ENCODE assay signal across 21 cellular contexts in the genomic region with DNA sequence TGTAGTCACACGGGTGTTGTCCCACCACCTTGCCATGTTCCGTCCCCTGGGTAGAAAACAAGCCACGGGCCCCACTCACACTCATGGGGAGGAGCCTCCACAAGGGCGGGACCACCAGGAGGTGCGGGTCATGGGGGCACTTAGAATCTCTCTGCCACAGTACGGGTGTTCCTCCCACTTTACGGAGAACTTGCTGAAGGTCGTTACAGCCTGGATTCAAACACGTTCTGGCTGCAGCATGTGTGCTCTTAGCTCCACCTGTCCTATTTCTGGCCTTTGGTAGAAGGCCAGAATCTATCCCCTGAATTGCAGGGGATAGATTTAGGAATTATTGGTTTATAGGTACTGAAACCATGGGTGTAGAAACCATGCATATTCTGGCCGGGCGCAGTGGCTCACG. TPM values are rescaled to one million over a fixed set of nuclear protein-coding genes. Genes with fewer than 3 reads are reported as not detected.
A peak's percentile ranks its signal among the peaks of the same experiment; 100 is the strongest.
DNase-seq lines count a peak whose midpoint lies in the region; ATAC-seq, FAIRE-seq and TF ChIP-seq lines count a peak whose summit lies in the region.
"Had no signal": no experiment of that assay in that cellular context is flagged by ENCODE, and none has a peak within 500 bp of the region (broad histone marks: within the 10 kb centered on the region; RNA-seq: fewer than 3 reads in every experiment).

No MANE protein-coding gene starts in this region.

- intact Hi-C loops in left ventricle myocardium superior (cut with micrococcal nuclease) = no loop called here
- intact Hi-C loops in transverse colon (cut with DNase I; ENCODE audit: low total_unique reads) = no loop called here

- H3K36me3 Mint-ChIP-seq in activated naive CD8-positive, alpha-beta T cell treated with anti-CD3 and anti-CD28 coated beads, Interleukin-2, amount 50 U/mL, for 24 hours (ENCODE audit: low read depth) = peaks cover 45% of the 10 kb centered on the region

- no peak overlapping the region for H3K4me3 Mint-ChIP-seq in activated naive CD8-positive, alpha-beta T cell treated with anti-CD3 and anti-CD28 coated beads, Interleukin-2, amount 50 U/mL, for 24 hours
- H3K4me3 Mint-ChIP-seq: CD14-positive monocyte; CD8-positive, alpha-beta T cell; H9 had no signal

- no peak overlapping the region for H3K27ac Mint-ChIP-seq in activated naive CD8-positive, alpha-beta T cell treated with anti-CD3 and anti-CD28 coated beads, Interleukin-2, amount 50 U/mL, for 24 hours

- peaks cover 11% of the 10 kb centered on the region for H3K4me1 Mint-ChIP-seq in activated naive CD8-positive, alpha-beta T cell treated with anti-CD3 and anti-CD28 coated beads, Interleukin-2, amount 50 U/mL, for 24 hours
- H3K4me1 Mint-ChIP-seq: H9 had no signal

- H3K4me2 ChIP-seq in keratinocyte (ENCODE audit: control insufficient read depth, extremely low read depth, insufficient read depth, low read depth, low read length) = no peak overlapping the region

- TF ChIP-seq CTCF in right atrium auricular region (IDR thresholded peaks at IDR 0.05) (no peak), RWPE1 (conservative IDR thresholded peaks at IDR 0.05; ENCODE audit: low read depth) (no peak), keratinocyte (optimal IDR thresholded peaks at IDR 0.05 in 1 of 3, IDR thresholded peaks at IDR 0.05 in 1 of 3, conservative IDR thresholded peaks at IDR 0.05 in 1 of 3; ENCODE audit: extremely low read depth in 1 of 3, insufficient read depth in 2 of 3, low read length in 3 of 3) (no peak), transverse colon (IDR thresholded peaks at IDR 0.05) (no peak)

- no peak for TF ChIP-seq POLR2A in transverse colon (IDR thresholded peaks at IDR 0.05)

- no peak overlapping the region for H3K4me3 ChIP-seq in right atrium auricular region
- no peak overlapping the region for H3K4me3 ChIP-seq in keratinocyte (ENCODE audit: control insufficient read depth in 2 of 3, extremely low read depth in 1 of 3, insufficient read depth in 2 of 3, low read depth in 1 of 3, low read length in 3 of 3)
- H3K4me3 ChIP-seq in transverse colon = no peak overlapping the region

- H3K27me3 Mint-ChIP-seq in activated naive CD8-positive, alpha-beta T cell treated with anti-CD3 and anti-CD28 coated beads, Interleukin-2, amount 50 U/mL, for 24 hours = no peaks in the 10 kb centered on the region

- no peaks in the 10 kb centered on the region for H3K27me3 ChIP-seq in right atrium auricular region
- no peaks in the 10 kb centered on the region for H3K27me3 ChIP-seq in keratinocyte (ENCODE audit: control insufficient read depth, extremely low read depth, insufficient read depth, low read length)
- no peaks in the 10 kb centered on the region for H3K27me3 ChIP-seq in transverse colon
- H3K27me3 ChIP-seq: BE2C had no signal

- H3K9me3 ChIP-seq in right atrium auricular region (no peaks in the 10 kb centered on the region), keratinocyte (ENCODE audit: control insufficient read depth, low read depth, low read length) (no peaks in the 10 kb centered on the region), transverse colon (no peaks in the 10 kb centered on the region)
- H3K9me3 ChIP-seq: BE2C had no signal

- dilution Hi-C loops in keratinocyte (cut with MboI; ENCODE audit: extremely low pct_ligation_motif_present, low sequenced_read_pairs) = no loop called here

- no peaks in the 10 kb centered on the region for H3K9me1 ChIP-seq in keratinocyte (ENCODE audit: control insufficient read depth, extremely low read depth, insufficient read depth, low read length)

- POLR2A ChIA-PET in RWPE1 (lab: Yijun Ruan, JAX; ENCODE audit: low non-redundant PET) = no interaction called here

- H2AFZ ChIP-seq in keratinocyte (ENCODE audit: control insufficient read depth, low read length) = no peak overlapping the region

- CTCF ChIA-PET in RWPE1 (lab: Yijun Ruan, JAX) = interaction anchor here (0.6 kb wide), 1 partner anchor 30 kb away, joined by 3 read pairs; no protein-coding TSS in a partner anchor

- ATAC-seq in left ventricle myocardium superior = peak; percentile 54
- no peak for ATAC-seq in activated naive CD8-positive, alpha-beta T cell treated with anti-CD3 and anti-CD28 coated beads, Interleukin-2, amount 50 U/mL, for 24 hours
- ATAC-seq: CD8-positive, alpha-beta T cell had no signal

- H4K20me1 ChIP-seq in keratinocyte (ENCODE audit: control insufficient read depth, extremely low read depth, insufficient read depth, low read length) = no peaks in the 10 kb centered on the region

- H3K4me1 ChIP-seq in right atrium auricular region = peaks cover 0 to 13% of the 10 kb centered on the region in 2 donors
- peaks cover 4% of the 10 kb centered on the region for H3K4me1 ChIP-seq in keratinocyte (ENCODE audit: control insufficient read depth, extremely low read depth, insufficient read depth, low read length)
- no peaks in the 10 kb centered on the region for H3K4me1 ChIP-seq in transverse colon
- H3K4me1 ChIP-seq: BE2C had no signal

- WGBS in transverse colon (ENCODE audit: low coverage in 1 of 2), 2 donors = 50 to 88% methylated on average over 2 to 12 of the region's 12 CpGs

- no peak for FAIRE-seq in keratinocyte (lab: Jason Lieb, UNC)
- FAIRE-seq: A204.1, D721Med, G401.6, GM12892, GM19239 had no signal

- peaks cover 22% of the 10 kb centered on the region for H3K36me3 ChIP-seq in right atrium auricular region
- H3K36me3 ChIP-seq in keratinocyte (ENCODE audit: control insufficient read depth in 2 of 2, extremely low read depth in 1 of 2, insufficient read depth in 2 of 2, low read length in 2 of 2) = peaks cover 8 to 15% of the 10 kb centered on the region in 2 experiments
- peaks cover 0 to 22% (median 2%) of the 10 kb centered on the region in 4 donors for H3K36me3 ChIP-seq in transverse colon
- H3K36me3 ChIP-seq: BE2C had no signal

- no peak for TF ChIP-seq EP300 in transverse colon (IDR thresholded peaks at IDR 0.05; ENCODE audit: low read depth)

- no peak for DNase-seq in left ventricle myocardium superior
- DNase-seq in right atrium auricular region (ENCODE audit: low spot score) = no peak
- DNase-seq in RWPE1 (ENCODE audit: low spot score) = no peak
- DNase-seq in keratinocyte (ENCODE audit: low read depth, low spot score) = no peak
- no peak for DNase-seq in NCI-H2107 (lab: John Stamatoyannopoulos, UW)
- DNase-seq in activated naive CD8-positive, alpha-beta T cell treated with anti-CD3 and anti-CD28 coated beads, Interleukin-2, amount 50 U/mL, for 24 hours = no peak
- no peak for DNase-seq in transverse colon
- DNase-seq: BE2C; CD8-positive, alpha-beta T cell; COR-L47; DMS153; DMS79 treated with DMSO at 0.1 percent for 48 hours; EL; GOT3; H9 had no signal

- in situ Hi-C loops in transverse colon (cut with MboI; ENCODE audit: low pct_ligation_motif_present in 1 of 4, low pct_unique_long_range_greater_than_20kb in 1 of 4, low sequenced_read_pairs in 3 of 4) = no loop called here

- H3K27ac ChIP-seq in right atrium auricular region (no peak overlapping the region), RWPE1 (peak overlapping the region; percentile 29), keratinocyte (ENCODE audit: control insufficient read depth, insufficient read depth, low read length) (peak overlapping the region; percentile 13), transverse colon (no peak overlapping the region)

- H3K9me3 Mint-ChIP-seq in activated naive CD8-positive, alpha-beta T cell treated with anti-CD3 and anti-CD28 coated beads, Interleukin-2, amount 50 U/mL, for 24 hours = no peaks in the 10 kb centered on the region
- H3K9me3 Mint-ChIP-seq: CD14-positive monocyte; CD8-positive, alpha-beta T cell had no signal

- peaks cover 2% of the 10 kb centered on the region for H3K79me2 ChIP-seq in keratinocyte (ENCODE audit: control insufficient read depth, insufficient read depth, low read length)

- H3K9ac ChIP-seq in keratinocyte (ENCODE audit: control insufficient read depth, extremely low read depth, insufficient read depth, low read length) = no peak overlapping the region

RNA-seq across cellular contexts. Expression of a gene that starts 14.9 kb away (rescaled TPM):
- total RNA-seq in left ventricle myocardium superior (26.7 TPM), right atrium auricular region (10 to 100 TPM; 23.7 to 24.0 TPM), transverse colon (10 to 100 TPM; 21.3 to 40.0 (median 34.1) TPM)
- 10.4 to 16.6 TPM (median 11.1 TPM) in 3 replicates for polyA plus RNA-seq in keratinocyte
- 4.9 TPM for polyA plus RNA-seq in keratinocyte (2011; ENCODE audit: low read depth)
- polyA plus RNA-seq in keratinocyte (2011; cell fraction: cytosol; rRNA removed) = 4.6 and 8.8 TPM in 2 replicates
- 23.4 and 27.6 TPM in 2 replicates for polyA plus RNA-seq in keratinocyte (2011; cell fraction: nucleus; rRNA removed)
- 5.1 and 5.9 TPM in 2 replicates for polyA plus RNA-seq in keratinocyte (2012; ENCODE audit: low replicate concordance)
- 13.2 to 31.2 TPM (median 19.1 TPM) in 3 replicates for polyA minus RNA-seq in keratinocyte
- 10.2 TPM for polyA minus RNA-seq in keratinocyte (2011; cell fraction: cytosol; rRNA and poly(A)+ RNA removed)
- polyA minus RNA-seq in keratinocyte (2011; cell fraction: nucleus; rRNA and poly(A)+ RNA removed) = 19.1 and 35.0 TPM in 2 replicates

RNA-seq across cellular contexts. Expression of a gene that starts 28.5 kb away (rescaled TPM):
- total RNA-seq in left ventricle myocardium superior (17.3 TPM), right atrium auricular region (10 to 100 TPM in 1 of 2 donors, 1 to 10 TPM in 1; 7.7 to 17.7 TPM), transverse colon (10 to 100 TPM in 3 of 4 donors, 1 to 10 TPM in 1; 9.4 to 29.1 (median 18.2) TPM)
- polyA plus RNA-seq in keratinocyte = 41.3 to 60.5 TPM (median 47.4 TPM) in 3 replicates
- 25.3 TPM for polyA plus RNA-seq in keratinocyte (2011; ENCODE audit: low read depth)
- polyA plus RNA-seq in keratinocyte (2011; cell fraction: cytosol; rRNA removed) = 39.7 and 81.9 TPM in 2 replicates
- 34.6 and 35.6 TPM in 2 replicates for polyA plus RNA-seq in keratinocyte (2011; cell fraction: nucleus; rRNA removed)
- polyA plus RNA-seq in keratinocyte (2012; ENCODE audit: low replicate concordance) = 21.8 and 32.3 TPM in 2 replicates
- polyA minus RNA-seq in keratinocyte = 49.6 to 109 TPM (median 94.3 TPM) in 3 replicates
- polyA minus RNA-seq in keratinocyte (2011; cell fraction: cytosol; rRNA and poly(A)+ RNA removed) = 50.6 TPM
- polyA minus RNA-seq in keratinocyte (2011; cell fraction: nucleus; rRNA and poly(A)+ RNA removed) = 13.0 and 28.7 TPM in 2 replicates

Comparison
In these comparisons a context has a peak if more than half of its experiments do, and no peak if none do; other contexts are left out.
1. H3K27ac ChIP-seq: peak in RWPE1 (single experiment) and keratinocyte (single experiment); none in right atrium auricular region (0 of 2) and transverse colon (0 of 4).